Comparison of ENCODE assay signal across 27 cellular contexts in the genomic region with DNA sequence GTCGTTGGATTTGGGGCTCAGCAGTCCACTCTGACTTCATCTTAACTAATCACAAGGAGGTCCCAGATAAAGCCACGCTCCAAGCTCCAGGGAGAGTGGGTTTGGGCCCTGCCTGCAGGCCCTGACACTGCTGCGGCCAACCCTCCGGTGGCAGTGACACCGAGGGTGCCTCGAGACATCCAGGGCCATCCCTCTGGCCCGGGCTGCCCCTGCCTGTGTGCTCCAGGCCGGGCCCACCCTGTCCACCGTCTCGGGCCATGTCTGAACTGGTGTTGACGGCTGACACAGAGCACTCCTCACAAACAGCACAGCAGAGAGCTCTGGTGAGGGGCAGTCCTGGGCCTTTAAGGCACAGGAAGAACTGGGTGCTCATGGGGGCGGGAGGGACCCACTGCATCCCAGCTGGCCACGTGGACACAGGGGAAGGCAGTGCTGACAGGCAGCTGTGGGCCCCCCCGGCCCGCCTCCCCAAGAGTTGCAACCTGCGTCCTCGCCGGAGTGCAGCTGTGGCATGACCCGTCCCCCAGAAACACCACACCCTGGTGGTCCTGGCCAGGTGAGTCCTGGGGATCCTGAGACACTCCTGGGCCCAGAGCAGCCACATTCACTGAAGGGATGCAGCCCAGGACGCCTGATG.
"Had no signal": no experiment of that assay in that cellular context is flagged by ENCODE, and none has a peak within 500 bp of the region (broad histone marks: within the 10 kb centered on the region; RNA-seq: fewer than 3 reads in every experiment).

No MANE protein-coding gene starts in this region.

- H3K27me3 ChIP-seq: brain microvascular endothelial cell, esophagus muscularis mucosa, gastrocnemius medialis, heart left ventricle had no signal

- H3K4me3 ChIP-seq: esophagus muscularis mucosa, gastrocnemius medialis, heart left ventricle had no signal

- H3K27ac ChIP-seq: brain microvascular endothelial cell, esophagus muscularis mucosa, foreskin keratinocyte, gastrocnemius medialis, heart left ventricle had no signal

- DNase-seq: activated CD4-positive, alpha-beta T cell treated with anti-CD3 and anti-CD28 coated beads for 4 hours; activated CD4-positive, alpha-beta T cell treated with anti-CD3 and anti-CD28 coated beads, Interleukin-2, amount 50 U/mL, for 1 hour; activated CD4-positive, alpha-beta T cell treated with anti-CD3 and anti-CD28 coated beads, Interleukin-2, amount 50 U/mL, for 48 hours; activated CD4-positive, CD25-positive, alpha-beta regulatory T cell; activated CD4-positive, CD25-positive, alpha-beta regulatory T cell treated with anti-CD3 and anti-CD28 coated beads, Interleukin-2, amount 50 U/mL, for 72 hours; activated CD8-positive, alpha-beta memory T cell treated with anti-CD3 and anti-CD28 coated beads for 24 hours; activated CD8-positive, alpha-beta T cell treated with anti-CD3 and anti-CD28 coated beads for 36 hours; activated effector memory CD4-positive, alpha-beta T cell treated with Interleukin-2 at 50 U/mL for 16 hours; activated gamma-delta T cell treated with Interleukin-2 at 50 U/mL for 16 hours; activated naive CD4-positive, alpha-beta T cell treated with anti-CD3 and anti-CD28 coated beads, Interleukin-2, amount 50 U/mL, for 16 hours; activated naive CD4-positive, alpha-beta T cell treated with Interleukin-2 at 50 U/mL for 16 hours; activated T-cell treated with anti-CD3 and anti-CD28 coated beads, Interleukin-2, amount 50 U/mL, for 4 hours; amniotic stem cell; brain microvascular endothelial cell; caudate nucleus; cortex of kidney; dermis blood vessel endothelial cell; effector CD4-positive, alpha-beta T cell; effector memory CD8-positive, alpha-beta T cell; foreskin keratinocyte; gastrocnemius medialis; T-helper 1 cell; T-helper 17 cell; T1000 had no signal

- H3K36me3 ChIP-seq: brain microvascular endothelial cell, gastrocnemius medialis had no signal

- H3K4me1 ChIP-seq: foreskin keratinocyte, gastrocnemius medialis had no signal

- ATAC-seq: activated CD8-positive, alpha-beta T cell treated with anti-CD3 and anti-CD28 coated beads for 36 hours; activated T-cell treated with anti-CD3 and anti-CD28 coated beads, Interleukin-2, amount 50 U/mL, for 4 hours; activated T-helper 17 cell treated with anti-CD3 and anti-CD28 coated beads, Interleukin-2, amount 50 U/mL, for 72 hours; effector memory CD8-positive, alpha-beta T cell; foreskin keratinocyte; gastrocnemius medialis; T-helper 17 cell had no signal

- H3K9me3 ChIP-seq: gastrocnemius medialis had no signal
